ENCODE assay signal across 8 cellular contexts in genomic region chr4:153116101-153116680, GRCh38.
DNase-seq lines count a peak whose midpoint lies in the region; ATAC-seq and TF ChIP-seq lines count a peak whose summit lies in the region.

No MANE protein-coding gene starts in this region.

- no peaks in the 10 kb centered on the region for H3K9me3 Mint-ChIP-seq in activated CD4-positive, alpha-beta T cell treated with anti-CD3 and anti-CD28 coated beads, Interleukin-2, amount 10 ng/mL, durations not matched to agents 7 days and 5 days

- H3K9me3 ChIP-seq in RWPE2 (ENCODE audit: severe bottlenecking) (no peaks in the 10 kb centered on the region), stomach (no peaks in the 10 kb centered on the region)

- TF ChIP-seq CTCF in RWPE2 (IDR thresholded peaks at IDR 0.05; ENCODE audit: poor library complexity, severe bottlenecking) (no peak), fibroblast of mammary gland (conservative IDR thresholded peaks at IDR 0.05; ENCODE audit: control insufficient read depth, insufficient read depth, low read depth, low read length) (no peak), stomach (IDR thresholded peaks at IDR 0.05) (no peak)

- peaks cover 12% of the 10 kb centered on the region for H3K4me1 ChIP-seq in RWPE2 (ENCODE audit: insufficient read depth, poor library complexity, severe bottlenecking)
- peaks cover 14 to 24% (median 18%) of the 10 kb centered on the region in 4 donors for H3K4me1 ChIP-seq in stomach

- H3K36me3 ChIP-seq in RWPE2 (ENCODE audit: low read depth), result no peaks in the 10 kb centered on the region
- no peaks in the 10 kb centered on the region for H3K36me3 ChIP-seq in stomach

- ATAC-seq in RWPE2 (ENCODE audit: low read depth), result no peak
- ATAC-seq in HG02973 (IDR thresholded peaks at IDR 0.05; ENCODE audit: unreplicated experiment), result no peak

- H3K27ac ChIP-seq in RWPE2 (ENCODE audit: poor library complexity, severe bottlenecking), result peak overlapping the region; percentile 8
- peak overlapping the region; percentile 50 to 81 (median 79) for H3K27ac ChIP-seq in stomach

- intact Hi-C loops in stomach (cut with DNase I; ENCODE audit: low total_unique reads), result no loop called here

- no peak for TF ChIP-seq POLR2A in stomach (IDR thresholded peaks at IDR 0.05)

- DNase-seq in activated CD4-positive, alpha-beta T cell treated with anti-CD3 and anti-CD28 coated beads, Interleukin-2, amount 10 ng/mL, durations not matched to agents 7 days and 5 days, result no peak
- no peak for DNase-seq in activated CD4-positive, alpha-beta T cell treated with anti-CD3 and anti-CD28 coated beads for 4 hours
- DNase-seq in RWPE2 (ENCODE audit: low spot score) (no peak), fibroblast of mammary gland (ENCODE audit: low read depth) (no peak), stomach (no peak), NCI-H1436 treated with DMSO at 0.1 percent for 48 hours (lab: John Stamatoyannopoulos, UW) (no peak)
- DNase-seq in stimulated activated CD4-positive, alpha-beta T cell treated with anti-CD3 and anti-CD28 coated beads, Interleukin-2, amount 100 ng/mL, for 48 hours, result no peak

- peaks cover 7% of the 10 kb centered on the region for H3K4me1 Mint-ChIP-seq in activated CD4-positive, alpha-beta T cell treated with anti-CD3 and anti-CD28 coated beads, Interleukin-2, amount 10 ng/mL, durations not matched to agents 7 days and 5 days

- no peaks in the 10 kb centered on the region for H3K36me3 Mint-ChIP-seq in activated CD4-positive, alpha-beta T cell treated with anti-CD3 and anti-CD28 coated beads, Interleukin-2, amount 10 ng/mL, durations not matched to agents 7 days and 5 days (ENCODE audit: low read depth)

- H3K27me3 Mint-ChIP-seq in activated CD4-positive, alpha-beta T cell treated with anti-CD3 and anti-CD28 coated beads, Interleukin-2, amount 10 ng/mL, durations not matched to agents 7 days and 5 days, result peaks cover 7% of the 10 kb centered on the region

- TF ChIP-seq EP300 in stomach (IDR thresholded peaks at IDR 0.05), result no peak

- POLR2A ChIA-PET in activated CD4-positive, alpha-beta T cell treated with anti-CD3 and anti-CD28 coated beads, Interleukin-2, amount 10 ng/mL, durations not matched to agents 7 days and 5 days (lab: Charles Lee), result interaction anchor here (0.8 kb wide), 1 partner anchor 527 kb away, joined by 3 read pairs; no protein-coding TSS in a partner anchor

- H3K4me3 ChIP-seq in RWPE2 (ENCODE audit: severe bottlenecking), result no peak overlapping the region
- H3K4me3 ChIP-seq in fibroblast of mammary gland (ENCODE audit: control insufficient read depth, low read depth, low read length), result peak overlapping the region; percentile 33
- peak overlapping the region; percentile 24 to 35 (median 28) for H3K4me3 ChIP-seq in stomach

- WGBS in stomach, 5 donors, result 44 to 62% (median 48%) methylated on average over 6 of the region's 6 CpGs

- CTCF ChIA-PET in activated CD4-positive, alpha-beta T cell treated with anti-CD3 and anti-CD28 coated beads, Interleukin-2, amount 10 ng/mL, durations not matched to agents 7 days and 5 days (lab: Charles Lee), result interaction anchor here (0.6 to 1.2 kb wide), 7 partner anchors 11 to 735 kb away, joined by 3 to 5 read pairs (median 4); no protein-coding TSS in a partner anchor

- H3K4me3 Mint-ChIP-seq in activated CD4-positive, alpha-beta T cell treated with anti-CD3 and anti-CD28 coated beads, Interleukin-2, amount 10 ng/mL, durations not matched to agents 7 days and 5 days, result peak overlapping the region; percentile 52

- H3K27ac Mint-ChIP-seq in activated CD4-positive, alpha-beta T cell treated with anti-CD3 and anti-CD28 coated beads, Interleukin-2, amount 10 ng/mL, durations not matched to agents 7 days and 5 days, result no peak overlapping the region

- H3K27me3 ChIP-seq in RWPE2 (ENCODE audit: insufficient read depth, poor library complexity, severe bottlenecking) (no peaks in the 10 kb centered on the region), stomach (no peaks in the 10 kb centered on the region)
